ENCODE assay signal across 15 cellular contexts in the genomic region with DNA sequence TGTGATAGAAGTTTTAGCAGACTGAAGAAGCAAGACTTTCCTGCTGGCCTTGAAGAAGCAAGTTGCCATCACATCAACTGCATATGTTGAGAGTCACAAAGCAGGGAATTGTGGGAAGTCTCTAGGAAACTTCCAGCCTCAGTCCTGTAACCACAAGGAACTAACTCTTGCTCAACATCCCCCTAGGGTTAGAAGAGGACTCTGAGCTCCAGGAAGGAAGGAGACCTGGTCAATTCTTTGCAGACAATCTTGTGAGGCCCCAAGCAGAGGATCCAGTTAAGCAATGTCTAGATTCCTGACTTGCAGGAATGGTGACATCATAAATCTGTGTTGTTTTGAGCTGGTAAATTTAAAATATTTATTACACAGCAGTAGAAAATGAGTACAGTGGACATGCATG. TPM values are rescaled to one million over a fixed set of nuclear protein-coding genes. Genes with fewer than 3 reads are reported as not detected.
A peak's percentile ranks its signal among the peaks of the same experiment; 100 is the strongest.
DNase-seq lines count a peak whose midpoint lies in the region; ATAC-seq and TF ChIP-seq lines count a peak whose summit lies in the region.
"Had no signal": no experiment of that assay in that cellular context is flagged by ENCODE, and none has a peak within 500 bp of the region (broad histone marks: within the 10 kb centered on the region; RNA-seq: fewer than 3 reads in every experiment).

No MANE protein-coding gene starts in this region.

- H3K27ac Mint-ChIP-seq in activated CD4-positive, alpha-beta memory T cell treated with anti-CD3 and anti-CD28 coated beads, Interleukin-2, amount 10 ng/mL, durations not matched to agents 7 days and 5 days = no peak overlapping the region

- POLR2A ChIA-PET in activated CD4-positive, alpha-beta memory T cell treated with anti-CD3 and anti-CD28 coated beads, Interleukin-2, amount 10 ng/mL, durations not matched to agents 7 days and 5 days (lab: Charles Lee) = no interaction called here

- TF ChIP-seq CTCF in RWPE2 (IDR thresholded peaks at IDR 0.05; ENCODE audit: poor library complexity, severe bottlenecking) (no peak), fibroblast of pulmonary artery (IDR thresholded peaks at IDR 0.05; ENCODE audit: low read length, missing control alignments) (no peak), upper lobe of right lung (IDR thresholded peaks at IDR 0.05) (no peak), GM13977 (IDR thresholded peaks at IDR 0.05; ENCODE audit: extremely low read depth, insufficient read depth, missing control alignments) (no peak)

- peak; percentile 54 for ATAC-seq in Right ventricle myocardium inferior
- ATAC-seq in RWPE2 (ENCODE audit: low read depth) = peak; percentile 75
- ATAC-seq in upper lobe of right lung = peak; percentile 86

- H3K9me3 ChIP-seq in RWPE2 (ENCODE audit: severe bottlenecking) (peaks cover 6% of the 10 kb centered on the region), upper lobe of right lung (no peaks in the 10 kb centered on the region)
- H3K9me3 ChIP-seq: colonic mucosa, thoracic aorta had no signal

- no peak overlapping the region for H3K27ac ChIP-seq in RWPE2 (ENCODE audit: poor library complexity, severe bottlenecking)
- no peak overlapping the region for H3K27ac ChIP-seq in upper lobe of right lung
- H3K27ac ChIP-seq: colonic mucosa, thoracic aorta had no signal

- no peaks in the 10 kb centered on the region for H3K36me3 ChIP-seq in RWPE2 (ENCODE audit: low read depth)
- no peaks in the 10 kb centered on the region for H3K36me3 ChIP-seq in upper lobe of right lung
- H3K36me3 ChIP-seq: colonic mucosa, thoracic aorta had no signal

- H3K27me3 ChIP-seq in RWPE2 (ENCODE audit: insufficient read depth, poor library complexity, severe bottlenecking) (no peaks in the 10 kb centered on the region), upper lobe of right lung (no peaks in the 10 kb centered on the region)
- H3K27me3 ChIP-seq: colonic mucosa had no signal

- in situ Hi-C loops in GM13977 (cut with MboI; ENCODE audit: low pct_unique_long_range_greater_than_20kb, low sequenced_read_pairs, unreplicated experiment) = loop anchor here (10.0 kb wide), 1 partner anchor 131 kb away; no protein-coding TSS in a partner anchor

- CTCF ChIA-PET in activated CD4-positive, alpha-beta memory T cell treated with anti-CD3 and anti-CD28 coated beads, Interleukin-2, amount 10 ng/mL, durations not matched to agents 7 days and 5 days (lab: Charles Lee) = no interaction called here

- H3K4me3 ChIP-seq in RWPE2 (ENCODE audit: severe bottlenecking) (no peak overlapping the region), fibroblast of pulmonary artery (replicated peaks; ENCODE audit: low read depth, low read length) (no peak overlapping the region), upper lobe of right lung (no peak overlapping the region)
- H3K4me3 ChIP-seq: colonic mucosa, thoracic aorta had no signal

- H3K4me3 Mint-ChIP-seq in activated CD4-positive, alpha-beta memory T cell treated with anti-CD3 and anti-CD28 coated beads, Interleukin-2, amount 10 ng/mL, durations not matched to agents 7 days and 5 days = no peak overlapping the region

- H3K4me1 ChIP-seq in RWPE2 (ENCODE audit: insufficient read depth, poor library complexity, severe bottlenecking) (no peaks in the 10 kb centered on the region), upper lobe of right lung (no peaks in the 10 kb centered on the region)
- H3K4me1 ChIP-seq: colonic mucosa had no signal

- H3K4me1 Mint-ChIP-seq in activated CD4-positive, alpha-beta memory T cell treated with anti-CD3 and anti-CD28 coated beads, Interleukin-2, amount 10 ng/mL, durations not matched to agents 7 days and 5 days = no peaks in the 10 kb centered on the region

- H3K27me3 Mint-ChIP-seq in activated CD4-positive, alpha-beta memory T cell treated with anti-CD3 and anti-CD28 coated beads, Interleukin-2, amount 10 ng/mL, durations not matched to agents 7 days and 5 days = peaks cover 2% of the 10 kb centered on the region

- DNase-seq in Right ventricle myocardium inferior (ENCODE audit: missing footprints) (no peak), cardiac septum (ENCODE audit: low spot score) (no peak), RWPE2 (ENCODE audit: low spot score) (no peak), fibroblast of pulmonary artery (ENCODE audit: low read depth) (peak; percentile 94), upper lobe of right lung (no peak), DMS79 (lab: John Stamatoyannopoulos, UW) (no peak), GM13977 (ENCODE audit: low spot score) (no peak)
- DNase-seq in activated CD4-positive, alpha-beta memory T cell treated with anti-CD3 and anti-CD28 coated beads, Interleukin-2, amount 10 ng/mL, durations not matched to agents 7 days and 5 days = no peak
- DNase-seq: activated naive CD4-positive, alpha-beta T cell; colonic mucosa; DMS79 treated with DMSO at 0.1 percent for 48 hours; hippocampal formation; NCI-H1436; NCI-H69 had no signal

- no peaks in the 10 kb centered on the region for H3K36me3 Mint-ChIP-seq in activated CD4-positive, alpha-beta memory T cell treated with anti-CD3 and anti-CD28 coated beads, Interleukin-2, amount 10 ng/mL, durations not matched to agents 7 days and 5 days (ENCODE audit: low read depth)

- intact Hi-C loops in Right ventricle myocardium inferior (cut with DNase I) = no loop called here
- intact Hi-C loops in cardiac septum (cut with DNase I) = no loop called here
- intact Hi-C loops in upper lobe of right lung (cut with DNase I) = loop anchor here (10.0 kb wide), 1 partner anchor 161 kb away; no protein-coding TSS in a partner anchor

- H3K9me3 Mint-ChIP-seq in activated CD4-positive, alpha-beta memory T cell treated with anti-CD3 and anti-CD28 coated beads, Interleukin-2, amount 10 ng/mL, durations not matched to agents 7 days and 5 days = no peaks in the 10 kb centered on the region

RNA-seq across cellular contexts. Expression of a gene that starts 18.6 kb away (rescaled TPM):
- total RNA-seq in Right ventricle myocardium inferior (8.7 TPM), cardiac septum (3.7 TPM), upper lobe of right lung (12.2 TPM)
- not detected for total RNA-seq in activated CD4-positive, alpha-beta memory T cell treated with anti-CD3 and anti-CD28 coated beads, Interleukin-2, amount 10 ng/mL, durations not matched to agents 7 days and 5 days
